1 cellular context compared by ENCODE assay signal in the genomic region with DNA sequence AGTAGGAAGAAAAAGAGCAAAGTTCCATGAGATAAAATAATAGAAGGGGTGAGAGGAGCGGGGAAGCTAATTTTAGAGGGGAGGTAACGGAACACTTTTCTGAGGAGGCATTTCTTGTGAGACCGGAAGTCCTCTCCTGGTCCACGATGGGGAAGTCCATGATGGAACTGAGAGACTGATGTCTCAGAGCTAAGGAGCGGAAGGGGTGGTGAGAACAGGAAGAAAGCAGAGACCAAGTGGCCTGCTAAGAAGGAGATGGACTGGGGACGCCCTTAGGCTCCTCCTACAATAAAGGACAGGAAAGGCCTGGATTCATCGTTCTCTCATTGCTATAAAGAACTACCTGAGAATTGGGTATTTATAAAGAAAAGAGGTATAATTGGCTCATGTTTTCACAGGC.
TF ChIP-seq lines count a peak whose summit lies in the region.

No MANE protein-coding gene starts in this region.

TF ChIP-seq in H1, 55 proteins besides CTCF, POLR2A, EP300 and RAD21:
- TF ChIP-seq MAFK (IDR thresholded peaks at IDR 0.05; ENCODE audit: low read depth, low read length): no peak
- TF ChIP-seq CREB1 (IDR thresholded peaks at IDR 0.05): no peak
- no peak for TF ChIP-seq SUZ12 (IDR thresholded peaks at IDR 0.05; ENCODE audit: low read length)
- TF ChIP-seq RXRA (IDR thresholded peaks at IDR 0.05; ENCODE audit: insufficient read depth, low read depth, low read length): no peak
TF ChIP-seq in H1: peak in this region for 0.
